In genomic region chr7:159078911-159079270, GRCh38 we compare ENCODE assay signal across 24 cellular contexts.
A peak's percentile ranks its signal among the peaks of the same experiment; 100 is the strongest.
DNase-seq lines count a peak whose midpoint lies in the region; ATAC-seq and TF ChIP-seq lines count a peak whose summit lies in the region.
"Had no signal": no experiment of that assay in that cellular context is flagged by ENCODE, and none has a peak within 500 bp of the region (broad histone marks: within the 10 kb centered on the region; RNA-seq: fewer than 3 reads in every experiment).

No MANE protein-coding gene starts in this region.

- intact Hi-C loops in posterior vena cava (cut with DNase I), result no loop called here

- DNase-seq in HT-29 (ENCODE audit: low spot score) (peak; percentile 58), coronary artery (ENCODE audit: low spot score) (peak; percentile 19), posterior vena cava (ENCODE audit: low spot score) (peak; percentile 12), ureter (ENCODE audit: low spot score) (peak; percentile 25), foreskin fibroblast (no peak), SKM-1 treated with dmso at 0.1 percent for 144 hours (lab: John Stamatoyannopoulos, UW; ENCODE audit: unreplicated experiment) (no peak)
- DNase-seq: AML-193; CD4-positive, alpha-beta T cell; DMS53; NCI-H1048; NCI-H1417 treated with DMSO at 0.1 percent for 48 hours; NCI-H1694 treated with DMSO at 0.1 percent for 48 hours; NCI-H2081; NCI-H2227 treated with DMSO at 0.1 percent for 48 hours; NCI-H526 treated with DMSO at 0.1 percent for 48 hours; RPMI8226; SIG-M5 had no signal

- TF ChIP-seq CTCF in coronary artery (IDR thresholded peaks at IDR 0.05), result no peak
- TF ChIP-seq CTCF in foreskin fibroblast (IDR thresholded peaks at IDR 0.05; ENCODE audit: low read depth, low read length), result no peak

- H3K27ac ChIP-seq in coronary artery, result no peak overlapping the region
- H3K27ac ChIP-seq: A549; BLaER1 treated with 17β-estradiol and CSF1 and Interleukin-3, amounts not matched to agents 10 nM and 100 nM; KMS-11; SK-N-MC had no signal

- no peak overlapping the region for H3K4me3 ChIP-seq in coronary artery
- no peak overlapping the region for H3K4me3 ChIP-seq in foreskin fibroblast (ENCODE audit: low read depth in 1 of 2, low read length in 2 of 2)
- H3K4me3 ChIP-seq: A549; BLaER1 treated with 17β-estradiol and CSF1 and Interleukin-3, amounts not matched to agents 10 nM and 100 nM; GM23338; SK-N-MC had no signal

- no peak for ATAC-seq in HG02840 (IDR thresholded peaks at IDR 0.05; ENCODE audit: low FRiP score, unreplicated experiment)
- ATAC-seq: A549, GM23338, HCT116 had no signal

Comparison
In these comparisons a context has a peak if more than half of its experiments do, and no peak if none do; other contexts are left out.
1. DNase-seq: peak in HT-29 (single experiment), coronary artery (single experiment), posterior vena cava (single experiment) and ureter (single experiment); none in foreskin fibroblast (0 of 2) and SKM-1 treated with dmso at 0.1 percent for 144 hours (single experiment).